Comparison of ENCODE assay signal across 7 cellular contexts in the genomic region with DNA sequence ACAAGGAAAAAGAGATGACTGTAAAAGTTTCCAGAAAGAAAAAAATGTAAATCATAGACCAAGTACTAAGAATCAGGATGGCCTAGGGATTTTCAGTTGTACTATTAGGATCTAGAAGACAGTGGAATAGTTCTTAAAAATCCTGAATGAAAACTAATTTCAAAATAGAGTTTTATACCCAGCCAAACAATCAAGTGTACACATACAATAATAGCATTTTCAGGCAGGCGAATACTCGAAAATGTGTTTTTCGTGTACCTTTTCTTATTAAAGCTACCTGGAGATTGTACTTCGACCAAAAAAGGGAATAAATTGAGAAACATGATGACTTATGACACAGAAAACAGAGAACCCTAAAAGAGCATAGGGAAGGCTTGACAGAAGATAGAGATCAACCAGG.
"Had no signal": no experiment of that assay in that cellular context is flagged by ENCODE, and none has a peak within 500 bp of the region (broad histone marks: within the 10 kb centered on the region; RNA-seq: fewer than 3 reads in every experiment).

No MANE protein-coding gene starts in this region.

- FAIRE-seq: G401.6, GM12878, GM12891, GM12892, GM18507 had no signal

- DNase-seq: GDM1, GF-D8 had no signal

- H3K4me3 ChIP-seq: GM12878 had no signal

- ATAC-seq: GM12878 had no signal
